17 cellular contexts compared by ENCODE assay signal in the genomic region with DNA sequence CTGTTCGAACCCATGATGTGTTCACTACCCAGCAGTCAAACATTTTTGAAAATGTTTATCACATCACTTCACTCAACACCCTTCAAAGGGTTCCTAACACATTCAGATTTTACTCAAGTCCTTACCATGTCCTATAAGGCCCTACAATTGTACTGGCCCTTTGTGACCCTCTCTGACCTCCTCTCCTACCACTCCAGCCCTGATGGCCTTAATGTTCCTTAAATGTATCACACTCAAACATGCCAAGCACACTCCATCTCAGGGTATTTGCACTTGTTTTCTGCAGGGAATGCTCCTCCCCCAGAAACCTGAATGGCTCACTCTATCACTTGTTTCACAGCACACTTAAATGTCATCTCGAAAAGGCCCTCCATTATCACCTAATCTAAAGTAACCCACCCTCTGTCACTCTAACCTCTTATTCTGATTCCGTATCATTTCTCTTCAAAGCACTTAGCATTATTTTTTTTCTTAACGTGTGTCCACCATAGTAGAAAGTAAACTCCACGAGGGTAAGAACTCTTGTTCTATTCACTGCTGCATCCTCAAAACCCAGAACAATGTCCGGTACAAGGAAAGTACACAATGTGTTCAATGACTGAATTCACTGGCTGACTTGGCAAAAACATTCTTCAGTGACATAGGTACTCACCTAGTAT. TPM values are rescaled to one million over a fixed set of nuclear protein-coding genes. Genes with fewer than 3 reads are reported as not detected.
A peak's percentile ranks its signal among the peaks of the same experiment; 100 is the strongest.
DNase-seq lines count a peak whose midpoint lies in the region; ATAC-seq and TF ChIP-seq lines count a peak whose summit lies in the region.
"Had no signal": no experiment of that assay in that cellular context is flagged by ENCODE, and none has a peak within 500 bp of the region (broad histone marks: within the 10 kb centered on the region; RNA-seq: fewer than 3 reads in every experiment).

No MANE protein-coding gene starts in this region.

- no peak overlapping the region for H3K4me3 Mint-ChIP-seq in activated CD4-positive, alpha-beta T cell treated with anti-CD3 and anti-CD28 coated beads, Interleukin-2, amount 10 ng/mL, durations not matched to agents 7 days and 5 days
- H3K4me3 Mint-ChIP-seq in GM23338 = no peak overlapping the region; the same call in 2 of the 3 replicates
- H3K4me3 Mint-ChIP-seq in activated naive CD8-positive, alpha-beta T cell treated with anti-CD3 and anti-CD28 coated beads, Interleukin-2, amount 10 ng/mL, durations not matched to agents 7 days and 5 days = peak overlapping the region; percentile 10
- peak overlapping the region; percentile 1 for H3K4me3 Mint-ChIP-seq in natural killer cell

- H3K4me1 ChIP-seq in GM23338 (ENCODE audit: insufficient read depth) = peaks cover 9% of the 10 kb centered on the region

- CTCF ChIA-PET in activated CD4-positive, alpha-beta T cell treated with anti-CD3 and anti-CD28 coated beads, Interleukin-2, amount 10 ng/mL, durations not matched to agents 7 days and 5 days (lab: Charles Lee) = interaction anchor here (1.3 to 2.2 kb wide), 2 partner anchors 10 to 40 kb away, joined by 3 to 6 read pairs; no protein-coding TSS in a partner anchor

- H3K36me3 ChIP-seq in GM23338 (ENCODE audit: insufficient read depth) = peaks cover 7% of the 10 kb centered on the region; the same call in 1 of the 2 replicates

- POLR2A ChIA-PET in activated CD4-positive, alpha-beta T cell treated with anti-CD3 and anti-CD28 coated beads, Interleukin-2, amount 10 ng/mL, durations not matched to agents 7 days and 5 days (lab: Charles Lee) = interaction anchor here (0.6 kb wide), 1 partner anchor 10 kb away, joined by 3 read pairs; no protein-coding TSS in a partner anchor
- POLR2A ChIA-PET in activated naive CD8-positive, alpha-beta T cell treated with anti-CD3 and anti-CD28 coated beads, Interleukin-2, amount 10 ng/mL, durations not matched to agents 7 days and 5 days (lab: Charles Lee) = no interaction called here

- no peak overlapping the region for H3K4me2 ChIP-seq in GM23338
- H3K4me2 ChIP-seq: A549, PC-9 had no signal

- H4K20me1 ChIP-seq in GM23338 (replicated peaks; ENCODE audit: insufficient read depth) = peaks cover 57% of the 10 kb centered on the region

- no peak for ATAC-seq in GM23338
- ATAC-seq in activated naive CD8-positive, alpha-beta T cell treated with anti-CD3 and anti-CD28 coated beads, Interleukin-2, amount 10 ng/mL, durations not matched to agents 7 days and 5 days (ENCODE audit: low read depth) = peak; percentile 12
- ATAC-seq in natural killer cell = peak; percentile 5 to 19 (median 8)
- no peak for ATAC-seq in HG03378 (IDR thresholded peaks at IDR 0.05; ENCODE audit: unreplicated experiment)
- ATAC-seq: A549; stimulated activated naive CD8-positive, alpha-beta T cell treated with anti-CD3 and anti-CD28 coated beads, Interleukin-15, amount 100 ng/mL, for 72 hours had no signal

- no peaks in the 10 kb centered on the region for H3K27me3 Mint-ChIP-seq in activated CD4-positive, alpha-beta T cell treated with anti-CD3 and anti-CD28 coated beads, Interleukin-2, amount 10 ng/mL, durations not matched to agents 7 days and 5 days
- H3K27me3 Mint-ChIP-seq in GM23338 (ENCODE audit: insufficient read depth, low read depth, poor library complexity) (peaks cover 4% of the 10 kb centered on the region), natural killer cell (ENCODE audit: low read depth in 2 of 2) (no peaks in the 10 kb centered on the region)
- H3K27me3 Mint-ChIP-seq in activated naive CD8-positive, alpha-beta T cell treated with anti-CD3 and anti-CD28 coated beads, Interleukin-2, amount 10 ng/mL, durations not matched to agents 7 days and 5 days = no peaks in the 10 kb centered on the region
- H3K27me3 Mint-ChIP-seq: stimulated activated naive CD8-positive, alpha-beta T cell treated with anti-CD3 and anti-CD28 coated beads, Interleukin-15, amount 100 ng/mL, for 72 hours had no signal

- DNase-seq in activated CD4-positive, alpha-beta T cell treated with anti-CD3 and anti-CD28 coated beads, Interleukin-2, amount 10 ng/mL, durations not matched to agents 7 days and 5 days = no peak
- no peak for DNase-seq in activated CD4-positive, alpha-beta T cell treated with anti-CD3 and anti-CD28 coated beads, Interleukin-2, amount 50 U/mL, for 48 hours
- DNase-seq in GM23338 (ENCODE audit: low spot score) (no peak), natural killer cell (no peak), SK-N-DZ (ENCODE audit: low spot score) (no peak), SIG-M5 (lab: John Stamatoyannopoulos, UW) (no peak)
- no peak for DNase-seq in activated naive CD8-positive, alpha-beta T cell treated with anti-CD3 and anti-CD28 coated beads, Interleukin-2, amount 10 ng/mL, durations not matched to agents 7 days and 5 days
- DNase-seq: activated T-cell treated with anti-CD3 and anti-CD28 coated beads for 4 hours; HCEC 1CT; KBM-7; kidney; NCI-H1092; NCI-H774; PC-9; stimulated activated naive CD8-positive, alpha-beta T cell treated with anti-CD3 and anti-CD28 coated beads, Interleukin-15, amount 100 ng/mL, for 72 hours had no signal

- peak overlapping the region; percentile 41 for H3K27ac Mint-ChIP-seq in activated CD4-positive, alpha-beta T cell treated with anti-CD3 and anti-CD28 coated beads, Interleukin-2, amount 10 ng/mL, durations not matched to agents 7 days and 5 days
- H3K27ac Mint-ChIP-seq in GM23338 (peak overlapping the region; percentile 1; the same call in 1 of the 2 replicates), natural killer cell (peak overlapping the region; percentile 38 to 52)
- H3K27ac Mint-ChIP-seq in activated naive CD8-positive, alpha-beta T cell treated with anti-CD3 and anti-CD28 coated beads, Interleukin-2, amount 10 ng/mL, durations not matched to agents 7 days and 5 days = peak overlapping the region; percentile 26

- peaks cover 100% of the 10 kb centered on the region for H3K79me2 ChIP-seq in GM23338 (replicated peaks; ENCODE audit: insufficient read depth)

- no peaks in the 10 kb centered on the region for H3K9me3 Mint-ChIP-seq in activated CD4-positive, alpha-beta T cell treated with anti-CD3 and anti-CD28 coated beads, Interleukin-2, amount 10 ng/mL, durations not matched to agents 7 days and 5 days
- H3K9me3 Mint-ChIP-seq in GM23338 (no peaks in the 10 kb centered on the region), natural killer cell (no peaks in the 10 kb centered on the region)
- no peaks in the 10 kb centered on the region for H3K9me3 Mint-ChIP-seq in activated naive CD8-positive, alpha-beta T cell treated with anti-CD3 and anti-CD28 coated beads, Interleukin-2, amount 10 ng/mL, durations not matched to agents 7 days and 5 days
- H3K9me3 Mint-ChIP-seq: stimulated activated naive CD8-positive, alpha-beta T cell treated with anti-CD3 and anti-CD28 coated beads, Interleukin-15, amount 100 ng/mL, for 72 hours had no signal

- no peak overlapping the region; the same call in 1 of the 2 replicates for H3K27ac ChIP-seq in GM23338 (ENCODE audit: low read depth)
- H3K27ac ChIP-seq: A549, PC-9 had no signal

- intact Hi-C loops in natural killer cell (cut with micrococcal nuclease) = loop anchor here (5.0 to 10.0 kb wide), 3 partner anchors 33 to 716 kb away; a partner anchor contains a TSS

- H3K36me3 Mint-ChIP-seq in activated CD4-positive, alpha-beta T cell treated with anti-CD3 and anti-CD28 coated beads, Interleukin-2, amount 10 ng/mL, durations not matched to agents 7 days and 5 days (ENCODE audit: low read depth) = peaks cover 44% of the 10 kb centered on the region
- H3K36me3 Mint-ChIP-seq in GM23338 (ENCODE audit: low read depth) = peaks cover 37% of the 10 kb centered on the region
- peaks cover 37% of the 10 kb centered on the region for H3K36me3 Mint-ChIP-seq in activated naive CD8-positive, alpha-beta T cell treated with anti-CD3 and anti-CD28 coated beads, Interleukin-2, amount 10 ng/mL, durations not matched to agents 7 days and 5 days
- H3K36me3 Mint-ChIP-seq in natural killer cell = no peaks in the 10 kb centered on the region

- peaks cover 61% of the 10 kb centered on the region for H3K4me1 Mint-ChIP-seq in activated CD4-positive, alpha-beta T cell treated with anti-CD3 and anti-CD28 coated beads, Interleukin-2, amount 10 ng/mL, durations not matched to agents 7 days and 5 days
- H3K4me1 Mint-ChIP-seq in GM23338 (peaks cover 13% of the 10 kb centered on the region; the same call in 2 of the 3 replicates), natural killer cell (peaks cover 52 to 54% of the 10 kb centered on the region in 2 donors)
- H3K4me1 Mint-ChIP-seq in activated naive CD8-positive, alpha-beta T cell treated with anti-CD3 and anti-CD28 coated beads, Interleukin-2, amount 10 ng/mL, durations not matched to agents 7 days and 5 days = peaks cover 51% of the 10 kb centered on the region

- H3F3A ChIP-seq in GM23338 (replicated peaks; ENCODE audit: low read depth) = 0 out of 2 replicates have a peak, but pooled peaks cover 7% of the 10 kb centered on the region

- no peaks in the 10 kb centered on the region for H3K27me3 ChIP-seq in GM23338 (ENCODE audit: insufficient read depth)

- TF ChIP-seq CTCF in GM23338 (conservative IDR thresholded peaks at IDR 0.05; ENCODE audit: low read depth in 2 of 2) (no peak), natural killer cell (IDR thresholded peaks at IDR 0.05) (no peak)

- H3K4me3 ChIP-seq in GM23338 = no peak overlapping the region
- H3K4me3 ChIP-seq: A549, PC-9 had no signal

- H3K9me2 ChIP-seq in GM23338 (ENCODE audit: insufficient read depth) = no peaks in the 10 kb centered on the region

- no peak overlapping the region for H2AFZ ChIP-seq in GM23338
- H2AFZ ChIP-seq: PC-9 had no signal

RNA-seq across cellular contexts. Expression of a gene that starts 7.3 kb away (rescaled TPM):
- total RNA-seq in activated CD4-positive, alpha-beta T cell treated with anti-CD3 and anti-CD28 coated beads, Interleukin-2, amount 10 ng/mL, durations not matched to agents 7 days and 5 days = 10 to 100 TPM; 43.7 to 47.3 TPM
- total RNA-seq in GM23338 (2014; rRNA removed; shearing (Covaris generic)) = 25.1 and 26.2 TPM in 2 replicates
- 45.0 and 59.8 TPM in 2 replicates for polyA plus RNA-seq in GM23338 (2016; fragmentation: Nextera tagmentation; extraction: Ambion mirVana)
- 10 to 100 TPM; 62.3 to 66.6 TPM for total RNA-seq in activated naive CD8-positive, alpha-beta T cell treated with anti-CD3 and anti-CD28 coated beads, Interleukin-2, amount 10 ng/mL, durations not matched to agents 7 days and 5 days
- 100 to 1,000 TPM; 161 to 189 (median 178) TPM for total RNA-seq in natural killer cell
- polyA plus RNA-seq in SK-N-DZ (2014; cell fraction: cytosol; rRNA removed) = 7.6 and 9.6 TPM in 2 replicates
- 14.1 and 18.4 TPM in 2 replicates for polyA plus RNA-seq in SK-N-DZ (2014; cell fraction: nucleus; rRNA removed)

RNA-seq across cellular contexts. Expression of a gene that starts 7.7 kb away (rescaled TPM):
- total RNA-seq in activated CD4-positive, alpha-beta T cell treated with anti-CD3 and anti-CD28 coated beads, Interleukin-2, amount 10 ng/mL, durations not matched to agents 7 days and 5 days = 10 to 100 TPM; 27.2 to 27.6 TPM
- 33.9 and 37.1 TPM in 2 replicates for total RNA-seq in GM23338 (2014; rRNA removed; shearing (Covaris generic))
- 48.0 and 56.8 TPM in 2 replicates for polyA plus RNA-seq in GM23338 (2016; fragmentation: Nextera tagmentation; extraction: Ambion mirVana)
- 10 to 100 TPM; 31.9 to 34.9 TPM for total RNA-seq in activated naive CD8-positive, alpha-beta T cell treated with anti-CD3 and anti-CD28 coated beads, Interleukin-2, amount 10 ng/mL, durations not matched to agents 7 days and 5 days
- total RNA-seq in natural killer cell = 10 to 100 TPM; 18.7 to 26.0 (median 23.9) TPM
- 29.6 TPM in 2 replicates for polyA plus RNA-seq in SK-N-DZ (2014; cell fraction: cytosol; rRNA removed)
- 11.9 and 16.0 TPM in 2 replicates for polyA plus RNA-seq in SK-N-DZ (2014; cell fraction: nucleus; rRNA removed)

RNA-seq across cellular contexts. Expression of a gene that starts 46.6 kb away (rescaled TPM):
- total RNA-seq in activated CD4-positive, alpha-beta T cell treated with anti-CD3 and anti-CD28 coated beads, Interleukin-2, amount 10 ng/mL, durations not matched to agents 7 days and 5 days = 10 to 100 TPM; 25.1 to 26.8 TPM
- total RNA-seq in GM23338 (2014; rRNA removed; shearing (Covaris generic)) = 42.7 and 45.6 TPM in 2 replicates
- 64.8 and 72.4 TPM in 2 replicates for polyA plus RNA-seq in GM23338 (2016; fragmentation: Nextera tagmentation; extraction: Ambion mirVana)
- 10 to 100 TPM; 29.8 to 30.3 TPM for total RNA-seq in activated naive CD8-positive, alpha-beta T cell treated with anti-CD3 and anti-CD28 coated beads, Interleukin-2, amount 10 ng/mL, durations not matched to agents 7 days and 5 days
- 10 to 100 TPM; 24.1 to 25.2 (median 25.0) TPM for total RNA-seq in natural killer cell
- 26.7 and 29.7 TPM in 2 replicates for polyA plus RNA-seq in SK-N-DZ (2014; cell fraction: cytosol; rRNA removed)
- polyA plus RNA-seq in SK-N-DZ (2014; cell fraction: nucleus; rRNA removed) = 24.8 and 35.0 TPM in 2 replicates

Comparison
In these comparisons a context has a peak if more than half of its experiments do, and no peak if none do; other contexts are left out.
1. H3K4me3 Mint-ChIP-seq: peak in activated naive CD8-positive, alpha-beta T cell treated with anti-CD3 and anti-CD28 coated beads, Interleukin-2, amount 10 ng/mL, durations not matched to agents 7 days and 5 days (single experiment) and natural killer cell (single experiment); none in activated CD4-positive, alpha-beta T cell treated with anti-CD3 and anti-CD28 coated beads, Interleukin-2, amount 10 ng/mL, durations not matched to agents 7 days and 5 days (single experiment) and GM23338 (single experiment).
2. ATAC-seq: peak in activated naive CD8-positive, alpha-beta T cell treated with anti-CD3 and anti-CD28 coated beads, Interleukin-2, amount 10 ng/mL, durations not matched to agents 7 days and 5 days (single experiment) and natural killer cell (3 of 3); none in GM23338 (single experiment) and HG03378 (single experiment).
3. Peak in every context shown above with its lines, with median percentiles within 50 percentile points of each other: H3K27ac Mint-ChIP-seq.